16 cellular contexts compared by ENCODE assay signal in the genomic region with DNA sequence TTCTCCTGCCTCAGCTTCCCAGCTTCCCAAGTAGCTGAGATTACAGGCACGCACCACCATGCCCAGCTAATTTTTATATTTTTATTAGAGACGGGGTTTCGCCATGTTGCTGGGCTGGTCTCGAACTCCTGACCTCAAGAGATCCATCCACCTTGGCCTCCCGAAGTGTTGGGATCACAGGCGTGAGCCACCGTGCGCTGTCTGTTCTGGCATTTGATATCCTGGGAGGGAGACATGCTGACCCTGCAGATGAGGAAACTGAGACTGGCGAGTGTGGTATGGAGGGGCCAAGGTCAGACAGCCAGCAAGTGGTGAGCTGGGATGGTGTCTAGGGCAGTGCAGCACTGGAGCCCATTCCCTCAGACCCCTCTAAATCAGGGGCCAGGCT.
"Had no signal": no experiment of that assay in that cellular context is flagged by ENCODE, and none has a peak within 500 bp of the region (broad histone marks: within the 10 kb centered on the region; RNA-seq: fewer than 3 reads in every experiment).

No MANE protein-coding gene starts in this region.

- H3K36me3 Mint-ChIP-seq: WTC11 had no signal

- H3K27ac ChIP-seq: left ventricle myocardium inferior, parathyroid adenoma, SJCRH30, upper lobe of left lung had no signal

- H3K27me3 Mint-ChIP-seq: activated CD4-positive, alpha-beta T cell treated with anti-CD3 and anti-CD28 coated beads, Interleukin-2, amount 10 ng/mL, durations not matched to agents 7 days and 5 days; T-helper 17 cell had no signal

- H3K27me3 ChIP-seq: dorsolateral prefrontal cortex, SJCRH30, upper lobe of left lung had no signal

- H3K4me3 ChIP-seq: dorsolateral prefrontal cortex, left ventricle myocardium inferior, SJCRH30, upper lobe of left lung had no signal

- H3K9me3 ChIP-seq: left ventricle myocardium inferior, SJCRH30, upper lobe of left lung had no signal

- H3K4me3 Mint-ChIP-seq: activated CD4-positive, alpha-beta T cell treated with anti-CD3 and anti-CD28 coated beads, Interleukin-2, amount 10 ng/mL, durations not matched to agents 7 days and 5 days; T-helper 17 cell; WTC11 had no signal

- H3K27ac Mint-ChIP-seq: activated CD4-positive, alpha-beta T cell treated with anti-CD3 and anti-CD28 coated beads, Interleukin-2, amount 10 ng/mL, durations not matched to agents 7 days and 5 days; T-helper 17 cell; WTC11 had no signal

- H3K4me1 ChIP-seq: parathyroid adenoma, upper lobe of left lung had no signal

- DNase-seq: activated CD4-positive, alpha-beta T cell treated with anti-CD3 and anti-CD28 coated beads, Interleukin-2, amount 10 ng/mL, durations not matched to agents 7 days and 5 days; activated CD8-positive, alpha-beta memory T cell treated with anti-CD3 and anti-CD28 coated beads for 24 hours; activated naive CD4-positive, alpha-beta T cell; hippocampal formation; left ventricle myocardium inferior; mesenchymal stem cell; small intestine; stimulated activated CD4-positive, alpha-beta T cell treated with anti-CD3 and anti-CD28 coated beads, Interleukin-4, amount 100 ng/mL, for 4 hours; stimulated activated CD8-positive, alpha-beta memory T cell treated with anti-CD3 and anti-CD28 coated beads, Interleukin-4, amount 100 ng/mL, for 48 hours; stimulated activated naive CD4-positive, alpha-beta T cell treated with Interleukin-2 at 50 U/mL for 16 hours; T-helper 17 cell had no signal

- H3K36me3 ChIP-seq: left ventricle myocardium inferior, SJCRH30 had no signal

- H3K4me1 Mint-ChIP-seq: activated CD4-positive, alpha-beta T cell treated with anti-CD3 and anti-CD28 coated beads, Interleukin-2, amount 10 ng/mL, durations not matched to agents 7 days and 5 days had no signal

- H3K9me3 Mint-ChIP-seq: activated CD4-positive, alpha-beta T cell treated with anti-CD3 and anti-CD28 coated beads, Interleukin-2, amount 10 ng/mL, durations not matched to agents 7 days and 5 days; WTC11 had no signal
